39 cellular contexts compared by ENCODE assay signal in genomic region chr2:135311962-135312361, GRCh38.
"Had no signal": no experiment of that assay in that cellular context is flagged by ENCODE, and none has a peak within 500 bp of the region (broad histone marks: within the 10 kb centered on the region; RNA-seq: fewer than 3 reads in every experiment).

No MANE protein-coding gene starts in this region.

- H3K4me3 Mint-ChIP-seq: activated naive CD4-positive, alpha-beta T cell treated with anti-CD3 and anti-CD28 coated beads for 36 hours; activated naive CD4-positive, alpha-beta T cell treated with anti-CD3 and anti-CD28 coated beads, Interleukin-2, amount 10 ng/mL, durations not matched to agents 7 days and 5 days; activated naive CD4-positive, alpha-beta T cell treated with anti-CD3 and anti-CD28 coated beads, Interleukin-2, amount 50 U/mL, for 24 hours; activated naive CD8-positive, alpha-beta T cell; activated naive CD8-positive, alpha-beta T cell treated with anti-CD3 and anti-CD28 coated beads for 36 hours; activated naive CD8-positive, alpha-beta T cell treated with anti-CD3 and anti-CD28 coated beads, Interleukin-2, amount 10 ng/mL, durations not matched to agents 7 days and 5 days; activated naive CD8-positive, alpha-beta T cell treated with anti-CD3 and anti-CD28 coated beads, Interleukin-2, amount 50 U/mL, for 24 hours; activated T-cell treated with anti-CD3 and anti-CD28 coated beads, Interleukin-2, amount 50 U/mL, for 24 hours; activated T-cell treated with anti-CD3 and anti-CD28 coated beads, Interleukin-2, amount 50 U/mL, for 4 hours; activated T-cell treated with anti-CD3 and anti-CD28 coated beads, Interleukin-2, amount 50 U/mL, for 72 hours; activated T-helper 1 cell treated with anti-CD3 and anti-CD28 coated beads, Interleukin-12 subunit alpha, Interleukin-12 subunit beta, Interleukin-2, Interleukin-4 antibody, amounts not matched to agents 30 ng/mL and 10 ng/mL and 1 ng/mL, durations not matched to agents 14 hours and 24 hours and 36 hours; activated T-helper 17 cell treated with anti-CD3 and anti-CD28 coated beads, Interleukin-2, amount 50 U/mL, for 72 hours; brain; central memory CD8-positive, alpha-beta T cell had no signal

- H3K9me3 ChIP-seq: adrenal gland, ascending aorta, body of pancreas, breast epithelium had no signal

- H3K9me3 Mint-ChIP-seq: activated naive CD4-positive, alpha-beta T cell treated with anti-CD3 and anti-CD28 coated beads, Interleukin-2, amount 10 ng/mL, durations not matched to agents 7 days and 5 days; central memory CD8-positive, alpha-beta T cell had no signal

- ATAC-seq: activated naive CD8-positive, alpha-beta T cell treated with anti-CD3 and anti-CD28 coated beads, Interleukin-2, amount 50 U/mL, for 24 hours; activated T-cell treated with anti-CD3 and anti-CD28 coated beads, Interleukin-2, amount 50 U/mL, for 4 hours; activated T-cell treated with anti-CD3 and anti-CD28 coated beads, Interleukin-2, amount 50 U/mL, for 72 hours; activated T-helper 17 cell treated with anti-CD3 and anti-CD28 coated beads, Interleukin-2, amount 50 U/mL, for 72 hours; body of pancreas had no signal

- DNase-seq: activated effector memory CD4-positive, alpha-beta T cell treated with anti-CD3 and anti-CD28 coated beads, Interleukin-2, amount 50 U/mL, for 16 hours; activated gamma-delta T cell; activated gamma-delta T cell treated with Interleukin-2 at 50 U/mL for 16 hours; activated naive CD4-positive, alpha-beta T cell; activated naive CD4-positive, alpha-beta T cell treated with anti-CD3 and anti-CD28 coated beads for 36 hours; activated naive CD4-positive, alpha-beta T cell treated with anti-CD3 and anti-CD28 coated beads, Interleukin-2, amount 10 ng/mL, durations not matched to agents 7 days and 5 days; activated naive CD4-positive, alpha-beta T cell treated with anti-CD3 and anti-CD28 coated beads, Interleukin-2, amount 50 U/mL, for 16 hours; activated naive CD4-positive, alpha-beta T cell treated with Interleukin-2 at 50 U/mL for 16 hours; activated naive CD8-positive, alpha-beta T cell treated with anti-CD3 and anti-CD28 coated beads for 36 hours; activated naive CD8-positive, alpha-beta T cell treated with anti-CD3 and anti-CD28 coated beads, Interleukin-2, amount 10 ng/mL, durations not matched to agents 7 days and 5 days; activated naive CD8-positive, alpha-beta T cell treated with anti-CD3 and anti-CD28 coated beads, Interleukin-2, amount 50 U/mL, for 24 hours; activated T-cell treated with anti-CD3 and anti-CD28 coated beads, Interleukin-2, amount 50 U/mL, for 1 hour; activated T-cell treated with anti-CD3 and anti-CD28 coated beads, Interleukin-2, amount 50 U/mL, for 24 hours; activated T-cell treated with anti-CD3 and anti-CD28 coated beads, Interleukin-2, amount 50 U/mL, for 4 hours; activated T-cell treated with anti-CD3 and anti-CD28 coated beads, Interleukin-2, amount 50 U/mL, for 48 hours; activated T-cell treated with anti-CD3 and anti-CD28 coated beads, Interleukin-2, amount 50 U/mL, for 72 hours; adrenal gland; amniotic stem cell; amygdala; anterior cingulate cortex; aorta; body of pancreas; brain microvascular endothelial cell; caudate nucleus; central memory CD4-positive, alpha-beta T cell; cerebellar nuclear complex had no signal

- H3K27ac Mint-ChIP-seq: activated naive CD4-positive, alpha-beta T cell treated with anti-CD3 and anti-CD28 coated beads for 36 hours; activated naive CD4-positive, alpha-beta T cell treated with anti-CD3 and anti-CD28 coated beads, Interleukin-2, amount 10 ng/mL, durations not matched to agents 7 days and 5 days; activated naive CD4-positive, alpha-beta T cell treated with anti-CD3 and anti-CD28 coated beads, Interleukin-2, amount 50 U/mL, for 24 hours; activated naive CD4-positive, alpha-beta T cell treated with anti-CD3 and anti-CD28 coated beads, Interleukin-2, amount 50 U/mL, for 72 hours; activated naive CD8-positive, alpha-beta T cell; activated naive CD8-positive, alpha-beta T cell treated with anti-CD3 and anti-CD28 coated beads for 36 hours; activated naive CD8-positive, alpha-beta T cell treated with anti-CD3 and anti-CD28 coated beads, Interleukin-2, amount 10 ng/mL, durations not matched to agents 7 days and 5 days; activated naive CD8-positive, alpha-beta T cell treated with anti-CD3 and anti-CD28 coated beads, Interleukin-2, amount 50 U/mL, for 24 hours; activated T-cell treated with anti-CD3 and anti-CD28 coated beads, Interleukin-2, amount 50 U/mL, for 24 hours; activated T-cell treated with anti-CD3 and anti-CD28 coated beads, Interleukin-2, amount 50 U/mL, for 72 hours; activated T-helper 1 cell treated with anti-CD3 and anti-CD28 coated beads, Interleukin-12 subunit alpha, Interleukin-12 subunit beta, Interleukin-2, Interleukin-4 antibody, amounts not matched to agents 30 ng/mL and 10 ng/mL and 1 ng/mL, durations not matched to agents 14 hours and 24 hours and 36 hours; activated T-helper 17 cell treated with anti-CD3 and anti-CD28 coated beads, Interleukin-2, amount 50 U/mL, for 72 hours; brain had no signal

- H3K27me3 ChIP-seq: adrenal gland, ascending aorta, body of pancreas, brain microvascular endothelial cell, breast epithelium, cardiac muscle cell had no signal

- H3K36me3 ChIP-seq: adrenal gland, brain microvascular endothelial cell, breast epithelium, cardiac muscle cell had no signal

- FAIRE-seq: astrocyte, bronchial epithelial cell, colon had no signal

- H3K4me3 ChIP-seq: adrenal gland, ascending aorta, body of pancreas, breast epithelium, cardiac muscle cell had no signal

- H3K27me3 Mint-ChIP-seq: activated naive CD4-positive, alpha-beta T cell treated with anti-CD3 and anti-CD28 coated beads, Interleukin-2, amount 10 ng/mL, durations not matched to agents 7 days and 5 days; activated naive CD4-positive, alpha-beta T cell treated with anti-CD3 and anti-CD28 coated beads, Interleukin-2, amount 50 U/mL, for 24 hours; activated naive CD8-positive, alpha-beta T cell; activated naive CD8-positive, alpha-beta T cell treated with anti-CD3 and anti-CD28 coated beads for 36 hours; activated naive CD8-positive, alpha-beta T cell treated with anti-CD3 and anti-CD28 coated beads, Interleukin-2, amount 10 ng/mL, durations not matched to agents 7 days and 5 days; activated naive CD8-positive, alpha-beta T cell treated with anti-CD3 and anti-CD28 coated beads, Interleukin-2, amount 50 U/mL, for 24 hours; activated T-cell treated with anti-CD3 and anti-CD28 coated beads, Interleukin-2, amount 50 U/mL, for 24 hours; activated T-helper 17 cell treated with anti-CD3 and anti-CD28 coated beads, Interleukin-2, amount 50 U/mL, for 72 hours; brain; central memory CD8-positive, alpha-beta T cell had no signal

- H3K4me1 Mint-ChIP-seq: activated naive CD4-positive, alpha-beta T cell treated with anti-CD3 and anti-CD28 coated beads, Interleukin-2, amount 10 ng/mL, durations not matched to agents 7 days and 5 days; activated naive CD4-positive, alpha-beta T cell treated with anti-CD3 and anti-CD28 coated beads, Interleukin-2, amount 50 U/mL, for 24 hours; activated naive CD8-positive, alpha-beta T cell treated with anti-CD3 and anti-CD28 coated beads, Interleukin-2, amount 10 ng/mL, durations not matched to agents 7 days and 5 days; activated naive CD8-positive, alpha-beta T cell treated with anti-CD3 and anti-CD28 coated beads, Interleukin-2, amount 50 U/mL, for 24 hours; activated T-helper 17 cell treated with anti-CD3 and anti-CD28 coated beads, Interleukin-2, amount 50 U/mL, for 72 hours; brain; central memory CD8-positive, alpha-beta T cell had no signal

- H3K27ac ChIP-seq: adrenal gland, ascending aorta, body of pancreas, brain microvascular endothelial cell, breast epithelium, cardiac muscle cell had no signal

- H3K4me1 ChIP-seq: adrenal gland, ascending aorta, body of pancreas, breast epithelium had no signal
